In the genomic region with DNA sequence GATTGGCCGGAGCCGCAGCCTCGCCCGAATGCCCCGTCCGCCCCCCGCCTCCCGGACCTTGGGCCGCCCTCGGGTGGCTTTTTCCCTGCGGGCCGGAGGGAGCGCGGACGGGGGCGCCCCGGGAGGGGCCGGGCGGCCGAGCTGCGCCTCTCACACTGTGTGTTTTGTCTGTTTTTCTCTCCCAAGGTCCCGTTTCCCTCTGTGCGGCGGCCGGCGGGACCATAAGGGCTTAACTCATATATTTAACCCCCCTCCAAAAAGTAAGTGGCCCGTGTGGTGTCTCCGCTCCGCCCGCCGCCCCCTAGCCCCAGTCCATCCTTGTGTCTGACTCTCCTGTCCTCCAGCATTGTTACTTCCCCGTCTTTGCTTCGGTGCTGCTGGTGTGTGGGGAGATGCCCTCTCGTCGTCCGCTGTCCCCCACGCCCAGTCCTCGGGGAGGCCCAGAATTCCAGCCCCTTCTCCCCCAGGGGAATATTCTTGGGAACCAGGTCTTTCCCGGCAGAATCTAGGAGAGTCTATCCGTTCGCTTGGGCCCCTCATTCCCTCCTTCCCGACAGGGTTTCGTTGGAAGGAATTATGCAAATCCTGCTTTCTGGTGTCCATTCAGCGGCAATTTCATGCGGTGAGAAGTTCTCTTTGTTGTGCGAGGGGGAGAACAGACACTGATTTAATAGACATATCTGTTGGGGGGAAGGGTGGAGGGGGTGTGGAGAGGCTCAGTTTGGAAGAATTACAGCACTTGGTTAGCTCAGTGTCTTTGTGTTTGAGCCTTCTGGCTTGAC, we compare ENCODE assay signal across 8 cellular contexts. TPM values are rescaled to one million over a fixed set of nuclear protein-coding genes. Genes with fewer than 3 reads are reported as not detected.
A peak's percentile ranks its signal among the peaks of the same experiment; 100 is the strongest.
DNase-seq lines count a peak whose midpoint lies in the region; ATAC-seq, FAIRE-seq and TF ChIP-seq lines count a peak whose summit lies in the region.

No MANE protein-coding gene starts in this region.

- intact Hi-C loops in activated CD4-positive, alpha-beta T cell treated with anti-CD3 and anti-CD28 coated beads for 36 hours (cut with DNase I, micrococcal nuclease): loop anchor here (1.0 to 10.0 kb wide), 10 partner anchors 10 to 1299 kb away; a partner anchor contains a TSS
- intact Hi-C loops in kidney (cut with DNase I): no loop called here

- H3K9me3 ChIP-seq in kidney (ENCODE audit: control insufficient read depth in 1 of 2, low read length in 2 of 2): no peaks in the 10 kb centered on the region

- TF ChIP-seq CTCF in bronchial epithelial cell (IDR thresholded peaks at IDR 0.05; ENCODE audit: insufficient read depth, low read length, severe bottlenecking) (no peak), kidney (IDR thresholded peaks at IDR 0.05; ENCODE audit: borderline replicate concordance, extremely low read depth, insufficient read depth) (no peak)

- POLR2A ChIA-PET in activated CD4-positive, alpha-beta T cell treated with anti-CD3 and anti-CD28 coated beads for 36 hours (lab: Charles Lee): interaction anchor here (0.5 to 0.9 kb wide), 2 partner anchors 40 to 55 kb away, joined by 3 to 5 read pairs; no protein-coding TSS in a partner anchor

- peaks cover 14% of the 10 kb centered on the region in 2 donors for H3K4me1 ChIP-seq in kidney (ENCODE audit: control insufficient read depth in 1 of 2, insufficient read depth in 1 of 2, low read depth in 1 of 2, low read length in 2 of 2)

- H3K27ac Mint-ChIP-seq in activated CD4-positive, alpha-beta T cell treated with anti-CD3 and anti-CD28 coated beads for 36 hours: peak overlapping the region; percentile 88

- no peaks in the 10 kb centered on the region for H3K27me3 Mint-ChIP-seq in activated CD4-positive, alpha-beta T cell treated with anti-CD3 and anti-CD28 coated beads for 36 hours

- no peaks in the 10 kb centered on the region for H3K27me3 ChIP-seq in bronchial epithelial cell (ENCODE audit: control insufficient read depth, insufficient read depth, low read length)

- H3K36me3 Mint-ChIP-seq in activated CD4-positive, alpha-beta T cell treated with anti-CD3 and anti-CD28 coated beads for 36 hours (ENCODE audit: low read depth): peaks cover 13% of the 10 kb centered on the region

- ATAC-seq in activated CD4-positive, alpha-beta T cell treated with anti-CD3 and anti-CD28 coated beads for 36 hours: no peak
- ATAC-seq in HG02981 (IDR thresholded peaks at IDR 0.05; ENCODE audit: unreplicated experiment) (peak; percentile 7), HG02973 (IDR thresholded peaks at IDR 0.05; ENCODE audit: unreplicated experiment) (no peak)

- peak overlapping the region; percentile 43 to 59 for H3K9ac ChIP-seq in kidney (ENCODE audit: low read length in 2 of 2)

- peak; percentile 38 for DNase-seq in activated CD4-positive, alpha-beta T cell treated with anti-CD3 and anti-CD28 coated beads for 36 hours
- DNase-seq in activated CD4-positive, alpha-beta T cell treated with anti-CD3 and anti-CD28 coated beads for 1 hour: no peak
- peak; percentile 41 for DNase-seq in RPMI7951 (ENCODE audit: low read depth)
- DNase-seq in bronchial epithelial cell (ENCODE audit: low read depth): peak; percentile 25
- DNase-seq in kidney: peak; percentile 81
- DNase-seq in stimulated activated CD4-positive, alpha-beta T cell treated with anti-CD3 and anti-CD28 coated beads, Interleukin-12 subunit alpha, Interleukin-12 subunit beta, amount 100 ng/mL, for 4 hours: peak; percentile 12

- H3K4me3 ChIP-seq in bronchial epithelial cell (ENCODE audit: low read depth, low read length) (peak overlapping the region; percentile 94), kidney (ENCODE audit: low read length in 2 of 2) (peak overlapping the region; percentile 63 to 71)

- CTCF ChIA-PET in activated CD4-positive, alpha-beta T cell treated with anti-CD3 and anti-CD28 coated beads for 36 hours (lab: Charles Lee): interaction anchor here (0.6 to 2.1 kb wide), 4 partner anchors 10 to 260 kb away, joined by 3 to 7 read pairs (median 4); no protein-coding TSS in a partner anchor

- no peaks in the 10 kb centered on the region for H3K9me3 Mint-ChIP-seq in activated CD4-positive, alpha-beta T cell treated with anti-CD3 and anti-CD28 coated beads for 36 hours (ENCODE audit: low read depth)

- H3K36me3 ChIP-seq in bronchial epithelial cell (ENCODE audit: control insufficient read depth, insufficient read depth, low read length) (no peaks in the 10 kb centered on the region), kidney (ENCODE audit: control insufficient read depth in 1 of 2, insufficient read depth in 2 of 2, low read length in 2 of 2) (no peaks in the 10 kb centered on the region)

- H3K27ac ChIP-seq in kidney (ENCODE audit: low read depth in 2 of 2, low read length in 2 of 2): peak overlapping the region; percentile 52 to 88

- peaks cover 58% of the 10 kb centered on the region for H3K4me1 Mint-ChIP-seq in activated CD4-positive, alpha-beta T cell treated with anti-CD3 and anti-CD28 coated beads for 36 hours

- H3K4me3 Mint-ChIP-seq in activated CD4-positive, alpha-beta T cell treated with anti-CD3 and anti-CD28 coated beads for 36 hours: peak overlapping the region; percentile 96

- no peak for FAIRE-seq in bronchial epithelial cell (lab: Jason Lieb, UNC)
- FAIRE-seq in kidney (lab: Jason Lieb, UNC): no peak

RNA-seq across cellular contexts. Expression of a gene that starts 1.3 kb away (rescaled TPM):
- total RNA-seq in activated CD4-positive, alpha-beta T cell treated with anti-CD3 and anti-CD28 coated beads for 36 hours: 10 to 100 TPM; 22.0 to 23.4 TPM
- 7.4 and 13.0 TPM in 2 replicates for total RNA-seq in RPMI7951 (2014; rRNA removed; shearing (Covaris generic))
- total RNA-seq in bronchial epithelial cell (29.5 and 34.4 TPM in 2 replicates), kidney (48.5 TPM)
- 2.8 TPM for polyA plus RNA-seq in kidney (ENCODE audit: insufficient read depth, low read depth, low replicate concordance)
